Comparison of ENCODE assay signal across 19 cellular contexts in genomic region chr21:35211767-35212166, GRCh38.
DNase-seq lines count a peak whose midpoint lies in the region; ATAC-seq, FAIRE-seq and TF ChIP-seq lines count a peak whose summit lies in the region.
"Had no signal": no experiment of that assay in that cellular context is flagged by ENCODE, and none has a peak within 500 bp of the region (broad histone marks: within the 10 kb centered on the region; RNA-seq: fewer than 3 reads in every experiment).

No MANE protein-coding gene starts in this region.

- H3K9me3 ChIP-seq in BLaER1 (peaks cover 47% of the 10 kb centered on the region), endothelial cell of umbilical vein (replicated peaks; ENCODE audit: control insufficient read depth, insufficient read depth, low read length) (no peaks in the 10 kb centered on the region), psoas muscle (no peaks in the 10 kb centered on the region)

- H3K9me3 Mint-ChIP-seq in activated T-helper 2 cell treated with anti-CD3 and anti-CD28 coated beads, Interferon-gamma antibody, Interleukin-2, Interleukin-4, amounts not matched to agents 10 μg/mL and 5 μg/mL and 100 μg/mL, durations not matched to agents 14 hours and 24 hours and 36 hours: peaks cover 27% of the 10 kb centered on the region

- POLR2A ChIA-PET in endothelial cell of umbilical vein (lab: Charles Lee): no interaction called here

- H2AFZ ChIP-seq in endothelial cell of umbilical vein (ENCODE audit: low read depth, low read length): no peak overlapping the region

- peaks cover 4% of the 10 kb centered on the region for H3K36me3 Mint-ChIP-seq in activated T-helper 2 cell treated with anti-CD3 and anti-CD28 coated beads, Interferon-gamma antibody, Interleukin-2, Interleukin-4, amounts not matched to agents 10 μg/mL and 5 μg/mL and 100 μg/mL, durations not matched to agents 14 hours and 24 hours and 36 hours (ENCODE audit: low read depth)
- H3K36me3 Mint-ChIP-seq: CD4-positive, CD25-positive, alpha-beta regulatory T cell had no signal

- no TSS peak for BruUV-seq in endothelial cell of umbilical vein (replicated peaks; lab: Mats Ljungman, UMichigan)

- no peak overlapping the region for H3K27ac Mint-ChIP-seq in activated T-helper 2 cell treated with anti-CD3 and anti-CD28 coated beads, Interferon-gamma antibody, Interleukin-2, Interleukin-4, amounts not matched to agents 10 μg/mL and 5 μg/mL and 100 μg/mL, durations not matched to agents 14 hours and 24 hours and 36 hours
- H3K27ac Mint-ChIP-seq: CD4-positive, CD25-positive, alpha-beta regulatory T cell had no signal

- H3K79me2 ChIP-seq in endothelial cell of umbilical vein (ENCODE audit: control insufficient read depth, insufficient read depth, low read length): no peaks in the 10 kb centered on the region

- no peaks in the 10 kb centered on the region for H3K9me1 ChIP-seq in endothelial cell of umbilical vein (replicated peaks; ENCODE audit: control insufficient read depth, extremely low read depth, insufficient read depth, low read length)

- WGBS in psoas muscle, 3 donors: 47 to 53% (median 52%) methylated on average over 6 of the region's 6 CpGs

- DNase-seq in NCI-H1694 treated with DMSO at 0.1 percent for 48 hours (lab: John Stamatoyannopoulos, UW): peak; percentile 80
- DNase-seq in endothelial cell of umbilical vein (ENCODE audit: low read depth, low spot score): no peak
- DNase-seq in psoas muscle: no peak
- no peak for DNase-seq in ecto neural progenitor cell (ENCODE audit: low spot score)
- DNase-seq in substantia nigra (lab: John Stamatoyannopoulos, UW): no peak
- no peak for DNase-seq in activated T-helper 2 cell treated with anti-CD3 and anti-CD28 coated beads, Interferon-gamma antibody, Interleukin-2, Interleukin-4, amounts not matched to agents 10 μg/mL and 5 μg/mL and 100 μg/mL, durations not matched to agents 14 hours and 24 hours and 36 hours (ENCODE audit: low spot score)
- DNase-seq: AML-193; CD4-positive, CD25-positive, alpha-beta regulatory T cell; DND-41; GDM1; KBM-7; NCI-H1092; NCI-H187; NCI-H446 treated with DMSO at 0.1 percent for 48 hours; NCI-H82; SIG-M5 had no signal

- CTCF ChIA-PET in endothelial cell of umbilical vein (lab: Charles Lee): no interaction called here

- peaks cover 8% of the 10 kb centered on the region for H3K4me1 Mint-ChIP-seq in activated T-helper 2 cell treated with anti-CD3 and anti-CD28 coated beads, Interferon-gamma antibody, Interleukin-2, Interleukin-4, amounts not matched to agents 10 μg/mL and 5 μg/mL and 100 μg/mL, durations not matched to agents 14 hours and 24 hours and 36 hours (ENCODE audit: low read depth)

- ATAC-seq in psoas muscle (no peak), GM21737 (IDR thresholded peaks at IDR 0.05; ENCODE audit: unreplicated experiment) (no peak)

- H3K4me2 ChIP-seq in BLaER1: peak overlapping the region; percentile 28; the same call in 1 of the 2 replicates
- H3K4me2 ChIP-seq in endothelial cell of umbilical vein (ENCODE audit: insufficient read depth, low read length): no peak overlapping the region

- H3K4me3 ChIP-seq in BLaER1 (no peak overlapping the region), endothelial cell of umbilical vein (replicated peaks in 1 of 3; ENCODE audit: insufficient read depth in 1 of 3, low read depth in 1 of 3, low read length in 3 of 3) (no peak overlapping the region), psoas muscle (no peak overlapping the region)

- no peak for TF ChIP-seq POLR2A in endothelial cell of umbilical vein (IDR thresholded peaks at IDR 0.05; ENCODE audit: low read depth, low read length)

- no peaks in the 10 kb centered on the region for H3K36me3 ChIP-seq in BLaER1
- no peaks in the 10 kb centered on the region for H3K36me3 ChIP-seq in endothelial cell of umbilical vein (ENCODE audit: control insufficient read depth in 2 of 2, extremely low read depth in 1 of 2, insufficient read depth in 2 of 2, low read length in 2 of 2)
- no peaks in the 10 kb centered on the region for H3K36me3 ChIP-seq in psoas muscle (ENCODE audit: insufficient read depth in 1 of 2, low read depth in 1 of 2)

- no peaks in the 10 kb centered on the region for H4K20me1 ChIP-seq in BLaER1
- H4K20me1 ChIP-seq in endothelial cell of umbilical vein (replicated peaks; ENCODE audit: control insufficient read depth, extremely low read depth, insufficient read depth, low read length): no peaks in the 10 kb centered on the region

- H3K27me3 ChIP-seq in BLaER1 (no peaks in the 10 kb centered on the region), endothelial cell of umbilical vein (ENCODE audit: control insufficient read depth in 2 of 2, insufficient read depth in 2 of 2, low read length in 2 of 2) (no peaks in the 10 kb centered on the region), psoas muscle (ENCODE audit: insufficient read depth in 3 of 3, low read length in 2 of 3) (no peaks in the 10 kb centered on the region)

- H3K27ac ChIP-seq in BLaER1 (no peak overlapping the region), endothelial cell of umbilical vein (ENCODE audit: insufficient read depth, low read depth, low read length) (no peak overlapping the region), psoas muscle (peak overlapping the region; percentile 66), substantia nigra (ENCODE audit: low read depth, low read length, poor library complexity, severe bottlenecking) (no peak overlapping the region)
- H3K27ac ChIP-seq: HL-60 had no signal

- no peak overlapping the region for H3K9ac ChIP-seq in BLaER1
- no peak overlapping the region for H3K9ac ChIP-seq in endothelial cell of umbilical vein (replicated peaks; ENCODE audit: extremely low read depth, insufficient read depth, low read length)

- TF ChIP-seq CTCF in endothelial cell of umbilical vein (IDR thresholded peaks at IDR 0.05; ENCODE audit: extremely low read depth in 1 of 2, insufficient read depth in 1 of 2, low read depth in 1 of 2, low read length in 2 of 2): no peak
- no peak for TF ChIP-seq CTCF in psoas muscle (IDR thresholded peaks at IDR 0.05)

- H3K4me3 Mint-ChIP-seq in activated T-helper 2 cell treated with anti-CD3 and anti-CD28 coated beads, Interferon-gamma antibody, Interleukin-2, Interleukin-4, amounts not matched to agents 10 μg/mL and 5 μg/mL and 100 μg/mL, durations not matched to agents 14 hours and 24 hours and 36 hours (ENCODE audit: low read depth): no peak overlapping the region
- H3K4me3 Mint-ChIP-seq: CD4-positive, CD25-positive, alpha-beta regulatory T cell had no signal

- intact Hi-C loops in endothelial cell of umbilical vein (cut with micrococcal nuclease): no loop called here
- intact Hi-C loops in psoas muscle (cut with DNase I): loop anchor here in 1 of 2 donors (10.0 kb wide), 1 partner anchor 153 kb away; no protein-coding TSS in a partner anchor
- intact Hi-C loops in activated T-helper 2 cell treated with anti-CD3 and anti-CD28 coated beads, Interferon-gamma antibody, Interleukin-2, Interleukin-4, amounts not matched to agents 10 μg/mL and 5 μg/mL and 100 μg/mL, durations not matched to agents 14 hours and 24 hours and 36 hours (cut with micrococcal nuclease): no loop called here

- dilution Hi-C loops in endothelial cell of umbilical vein (cut with MboI; ENCODE audit: extremely low pct_ligation_motif_present, low sequenced_read_pairs): no loop called here

- no peaks in the 10 kb centered on the region for H3K27me3 Mint-ChIP-seq in activated T-helper 2 cell treated with anti-CD3 and anti-CD28 coated beads, Interferon-gamma antibody, Interleukin-2, Interleukin-4, amounts not matched to agents 10 μg/mL and 5 μg/mL and 100 μg/mL, durations not matched to agents 14 hours and 24 hours and 36 hours (ENCODE audit: low read depth)

- H3K4me1 ChIP-seq in BLaER1 (peaks cover 50% of the 10 kb centered on the region), endothelial cell of umbilical vein (ENCODE audit: control insufficient read depth, extremely low read depth, insufficient read depth, low read length) (peaks cover 8% of the 10 kb centered on the region), psoas muscle (peaks cover 62% of the 10 kb centered on the region)

- peak; percentile 46 for FAIRE-seq in endothelial cell of umbilical vein (lab: Jason Lieb, UNC)

TF ChIP-seq in endothelial cell of umbilical vein, 7 proteins besides CTCF, POLR2A, EP300 and RAD21:
- no peak for TF ChIP-seq POLR2AphosphoS5 (IDR thresholded peaks at IDR 0.05; ENCODE audit: insufficient read depth, low read depth, low read length)
- no peak for TF ChIP-seq FOS (IDR thresholded peaks at IDR 0.05; ENCODE audit: borderline replicate concordance, insufficient read depth, low read length)
